ENCODE assay signal across 8 cellular contexts in the genomic region with DNA sequence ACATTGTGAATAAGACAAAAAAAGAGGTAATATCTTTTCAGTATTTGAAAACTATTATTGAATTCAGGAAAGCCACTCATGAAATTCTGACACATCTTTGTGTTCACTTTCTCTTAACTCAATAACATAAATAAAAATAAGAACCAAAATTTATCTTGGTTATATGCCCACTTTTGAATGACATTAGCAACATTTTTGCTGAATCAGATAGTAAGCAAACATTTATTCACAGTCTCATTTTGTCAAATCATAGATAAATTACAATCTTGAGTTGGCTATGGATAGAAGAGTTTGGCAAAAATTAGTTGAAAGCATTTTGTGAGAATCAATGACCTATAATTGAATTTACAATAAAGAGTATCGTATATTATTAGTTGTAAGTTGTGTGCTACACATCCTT.
"Had no signal": no experiment of that assay in that cellular context is flagged by ENCODE, and none has a peak within 500 bp of the region (broad histone marks: within the 10 kb centered on the region; RNA-seq: fewer than 3 reads in every experiment).

No MANE protein-coding gene starts in this region.

- H3K4me3 ChIP-seq: GM12878 had no signal

- DNase-seq: GDM1, GF-D8 had no signal

- FAIRE-seq: G401.6, GM12878, GM12891, GM12892, GM18507, GM19239 had no signal

- ATAC-seq: GM12878 had no signal
